8 cellular contexts compared by ENCODE assay signal in genomic region chr19:47813304-47813994, GRCh38. TPM values are rescaled to one million over a fixed set of nuclear protein-coding genes. Genes with fewer than 3 reads are reported as not detected.
DNase-seq lines count a peak whose midpoint lies in the region; ATAC-seq and TF ChIP-seq lines count a peak whose summit lies in the region.

No MANE protein-coding gene starts in this region.

- H3K4me1 Mint-ChIP-seq in activated naive CD8-positive, alpha-beta T cell treated with anti-CD3 and anti-CD28 coated beads, Interleukin-2, amount 10 ng/mL, durations not matched to agents 7 days and 5 days: no peaks in the 10 kb centered on the region

- WGBS in sigmoid colon, 2 donors: 18 to 32% methylated on average over 17 of the region's 17 CpGs

- H3K9me3 Mint-ChIP-seq in activated naive CD8-positive, alpha-beta T cell treated with anti-CD3 and anti-CD28 coated beads, Interleukin-2, amount 10 ng/mL, durations not matched to agents 7 days and 5 days: no peaks in the 10 kb centered on the region

- no peaks in the 10 kb centered on the region for H3K27me3 ChIP-seq in DOHH2 (ENCODE audit: control insufficient read depth, low read length)
- H3K27me3 ChIP-seq in sigmoid colon: peaks cover 0 to 4% (median 0%) of the 10 kb centered on the region in 3 donors

- H3K36me3 Mint-ChIP-seq in activated naive CD8-positive, alpha-beta T cell treated with anti-CD3 and anti-CD28 coated beads, Interleukin-2, amount 10 ng/mL, durations not matched to agents 7 days and 5 days: no peaks in the 10 kb centered on the region

- no peaks in the 10 kb centered on the region for H3K4me1 ChIP-seq in DOHH2 (ENCODE audit: control insufficient read depth, low read length)
- no peaks in the 10 kb centered on the region for H3K4me1 ChIP-seq in sigmoid colon

- no peaks in the 10 kb centered on the region for H3K9me2 ChIP-seq in DOHH2 (replicated peaks; ENCODE audit: control insufficient read depth, low read length)

- peak; percentile 72 for TF ChIP-seq CTCF in DOHH2 (IDR thresholded peaks at IDR 0.05; ENCODE audit: low read depth, low read length, poor library complexity, severe bottlenecking)
- peak in 2 of 4 experiments; percentile 8 to 52 for TF ChIP-seq CTCF in sigmoid colon (IDR thresholded peaks at IDR 0.05)

- H3F3A ChIP-seq in DOHH2 (ENCODE audit: control insufficient read depth, insufficient read depth): no peaks in the 10 kb centered on the region

- no peak overlapping the region for H3K4me3 Mint-ChIP-seq in activated naive CD8-positive, alpha-beta T cell treated with anti-CD3 and anti-CD28 coated beads, Interleukin-2, amount 10 ng/mL, durations not matched to agents 7 days and 5 days

- H3K79me2 ChIP-seq in DOHH2 (ENCODE audit: control insufficient read depth, low read length): no peaks in the 10 kb centered on the region

- H4K20me1 ChIP-seq in DOHH2 (ENCODE audit: control insufficient read depth, insufficient read depth, low read depth, low read length): no peaks in the 10 kb centered on the region

- H3K36me3 ChIP-seq in DOHH2 (ENCODE audit: control insufficient read depth, low read length) (no peaks in the 10 kb centered on the region), sigmoid colon (no peaks in the 10 kb centered on the region)

- no peak overlapping the region for H3K4me3 ChIP-seq in DOHH2 (ENCODE audit: low read length)
- no peak overlapping the region for H3K4me3 ChIP-seq in sigmoid colon

- no peak for TF ChIP-seq EP300 in sigmoid colon (IDR thresholded peaks at IDR 0.05)

- H3K27ac ChIP-seq in DOHH2 (ENCODE audit: low read depth, low read length) (no peak overlapping the region), sigmoid colon (no peak overlapping the region)

- TF ChIP-seq POLR2A in sigmoid colon (IDR thresholded peaks at IDR 0.05): no peak

- no peak overlapping the region for H3K27ac Mint-ChIP-seq in activated naive CD8-positive, alpha-beta T cell treated with anti-CD3 and anti-CD28 coated beads, Interleukin-2, amount 10 ng/mL, durations not matched to agents 7 days and 5 days

- DNase-seq in Kasumi-1 (lab: John Stamatoyannopoulos, UW): peak; percentile 61 to 66
- DNase-seq in T follicular helper cell (ENCODE audit: low read depth): peak; percentile 68
- DNase-seq in activated naive CD8-positive, alpha-beta T cell treated with anti-CD3 and anti-CD28 coated beads, Interleukin-2, amount 10 ng/mL, durations not matched to agents 7 days and 5 days: peak; percentile 86
- DNase-seq in left cardiac atrium: peak; percentile 77
- DNase-seq in sigmoid colon: peak; percentile 73

- POLR2A ChIA-PET in activated naive CD8-positive, alpha-beta T cell treated with anti-CD3 and anti-CD28 coated beads, Interleukin-2, amount 10 ng/mL, durations not matched to agents 7 days and 5 days (lab: Charles Lee): no interaction called here

- no peaks in the 10 kb centered on the region for H3K9me3 ChIP-seq in DOHH2 (ENCODE audit: control insufficient read depth, insufficient read depth, low read length)
- H3K9me3 ChIP-seq in sigmoid colon: no peaks in the 10 kb centered on the region

- peak; percentile 80 for ATAC-seq in activated naive CD8-positive, alpha-beta T cell treated with anti-CD3 and anti-CD28 coated beads, Interleukin-2, amount 10 ng/mL, durations not matched to agents 7 days and 5 days (ENCODE audit: low read depth)
- peak; percentile 41 to 67 for ATAC-seq in left cardiac atrium
- no peak for ATAC-seq in GM18867 (IDR thresholded peaks at IDR 0.05; ENCODE audit: unreplicated experiment)
- ATAC-seq in HG03280 (IDR thresholded peaks at IDR 0.05; ENCODE audit: unreplicated experiment): no peak

- H3K27me3 Mint-ChIP-seq in activated naive CD8-positive, alpha-beta T cell treated with anti-CD3 and anti-CD28 coated beads, Interleukin-2, amount 10 ng/mL, durations not matched to agents 7 days and 5 days: peaks cover 8% of the 10 kb centered on the region

- no peak overlapping the region for H3K4me2 ChIP-seq in DOHH2 (ENCODE audit: low read length)

- intact Hi-C loops in left cardiac atrium (cut with DNase I) (loop anchor here in 1 of 2 donors (5.0 kb wide), 1 partner anchor 49 kb away; no protein-coding TSS in a partner anchor), sigmoid colon (cut with DNase I) (loop anchor here (5.0 kb wide), 1 partner anchor 49 kb away; no protein-coding TSS in a partner anchor)

RNA-seq across cellular contexts. Expression of gene CRX, which starts 8.3 kb away (rescaled TPM):
- under 1 TPM in 1 of 2 experiments, not detected in 1; 0.06 TPM for total RNA-seq in activated naive CD8-positive, alpha-beta T cell treated with anti-CD3 and anti-CD28 coated beads, Interleukin-2, amount 10 ng/mL, durations not matched to agents 7 days and 5 days
- total RNA-seq in left cardiac atrium (not detected), sigmoid colon (not detected)
- polyA plus RNA-seq in sigmoid colon: 1 to 10 TPM in 1 of 3 donors, under 1 TPM in 1, not detected in 1; 0.60 to 1.2 TPM

RNA-seq across cellular contexts. Expression of gene TPRX1, which starts 9.1 kb away (rescaled TPM):
- not detected for total RNA-seq in activated naive CD8-positive, alpha-beta T cell treated with anti-CD3 and anti-CD28 coated beads, Interleukin-2, amount 10 ng/mL, durations not matched to agents 7 days and 5 days
- total RNA-seq in left cardiac atrium (not detected), sigmoid colon (not detected)
- polyA plus RNA-seq in sigmoid colon: not detected

RNA-seq across cellular contexts. Expression of gene SELENOW, which starts 34.9 kb away (rescaled TPM):
- 100 to 1,000 TPM; 116 to 120 TPM for total RNA-seq in activated naive CD8-positive, alpha-beta T cell treated with anti-CD3 and anti-CD28 coated beads, Interleukin-2, amount 10 ng/mL, durations not matched to agents 7 days and 5 days
- total RNA-seq in left cardiac atrium (100 to 1,000 TPM; 718 to 783 TPM), sigmoid colon (1,000 to 10,000 TPM; 1,579 to 3,138 (median 2,179) TPM)
- 100 to 1,000 TPM; 329 to 999 (median 792) TPM for polyA plus RNA-seq in sigmoid colon

RNA-seq across cellular contexts. Expression of gene TPRX2, which starts 45.6 kb away (rescaled TPM):
- not detected for total RNA-seq in activated naive CD8-positive, alpha-beta T cell treated with anti-CD3 and anti-CD28 coated beads, Interleukin-2, amount 10 ng/mL, durations not matched to agents 7 days and 5 days
- total RNA-seq in left cardiac atrium: not detected
- not detected for total RNA-seq in sigmoid colon
- not detected for polyA plus RNA-seq in sigmoid colon

Comparison
In these comparisons a context has a peak if more than half of its experiments do, and no peak if none do; other contexts are left out.
1. ATAC-seq: peak in activated naive CD8-positive, alpha-beta T cell treated with anti-CD3 and anti-CD28 coated beads, Interleukin-2, amount 10 ng/mL, durations not matched to agents 7 days and 5 days (single experiment) and left cardiac atrium (2 of 2); none in GM18867 (single experiment) and HG03280 (single experiment).
2. RNA of gene SELENOW, which starts 34.9 kb away (total RNA-seq): 1,579 to 3,138 TPM in sigmoid colon and 718 to 783 TPM in left cardiac atrium; 116 to 120 TPM in activated naive CD8-positive, alpha-beta T cell treated with anti-CD3 and anti-CD28 coated beads, Interleukin-2, amount 10 ng/mL, durations not matched to agents 7 days and 5 days; every median in the first group is over 4 times any median in the second.
3. Peak in every context shown above with its lines, with median percentiles within 50 percentile points of each other: DNase-seq.